In genomic region chr2:20381457-20381856, GRCh38 we compare ENCODE assay signal across 8 cellular contexts. TPM values are rescaled to one million over a fixed set of nuclear protein-coding genes. Genes with fewer than 3 reads are reported as not detected.
DNase-seq lines count a peak whose midpoint lies in the region; ATAC-seq and TF ChIP-seq lines count a peak whose summit lies in the region.

No MANE protein-coding gene starts in this region.

- WGBS in transverse colon (ENCODE audit: low coverage in 1 of 2), 2 donors: 65% methylated on average over 2 of the region's 2 CpGs; no CpG with 5 or more reads in 1 of the 2 donors

- DNase-seq in MCF 10A (ENCODE audit: unreplicated experiment) (peak; percentile 59), breast epithelium (ENCODE audit: low spot score in 2 of 2) (no peak), anterior cingulate cortex (lab: John Stamatoyannopoulos, UW) (peak in 41 of 58 donors; percentile 2 to 89 (median 37)), hypothalamus (lab: John Stamatoyannopoulos, UW) (peak in 30 of 51 donors; percentile 3 to 76 (median 36)), transverse colon (peak; percentile 34), H7 (no peak)
- DNase-seq in activated CD4-positive, alpha-beta memory T cell treated with anti-CD3 and anti-CD28 coated beads for 36 hours: no peak

- H3K9me3 ChIP-seq in breast epithelium (no peaks in the 10 kb centered on the region), transverse colon (no peaks in the 10 kb centered on the region)

- no peak overlapping the region for H3K27ac Mint-ChIP-seq in MCF 10A (ENCODE audit: low read depth, unreplicated experiment)
- no peak overlapping the region for H3K27ac Mint-ChIP-seq in activated CD4-positive, alpha-beta memory T cell treated with anti-CD3 and anti-CD28 coated beads for 36 hours

- intact Hi-C loops in MCF 10A (cut with micrococcal nuclease) (no loop called here), breast epithelium (cut with DNase I; ENCODE audit: low total_unique reads) (no loop called here), transverse colon (cut with DNase I; ENCODE audit: low total_unique reads) (no loop called here)
- intact Hi-C loops in activated CD4-positive, alpha-beta memory T cell treated with anti-CD3 and anti-CD28 coated beads for 36 hours (cut with micrococcal nuclease): no loop called here

- H3K36me3 Mint-ChIP-seq in MCF 10A (ENCODE audit: insufficient read depth, unreplicated experiment): no peaks in the 10 kb centered on the region
- H3K36me3 Mint-ChIP-seq in activated CD4-positive, alpha-beta memory T cell treated with anti-CD3 and anti-CD28 coated beads for 36 hours: no peaks in the 10 kb centered on the region

- CTCF ChIA-PET in MCF 10A (lab: Yijun Ruan, JAX): interaction anchor here (0.5 to 4.3 kb wide), 14 partner anchors 10 to 270 kb away, joined by 3 to 26 read pairs (median 4); no protein-coding TSS in a partner anchor
- CTCF ChIA-PET in activated CD4-positive, alpha-beta memory T cell treated with anti-CD3 and anti-CD28 coated beads for 36 hours (lab: Charles Lee): interaction anchor here (0.6 to 4.0 kb wide), 3 partner anchors 30 to 279 kb away, joined by 3 to 29 read pairs (median 5); no protein-coding TSS in a partner anchor

- no peaks in the 10 kb centered on the region for H3K4me1 Mint-ChIP-seq in MCF 10A (ENCODE audit: insufficient read depth, unreplicated experiment)
- peaks cover 3% of the 10 kb centered on the region for H3K4me1 Mint-ChIP-seq in activated CD4-positive, alpha-beta memory T cell treated with anti-CD3 and anti-CD28 coated beads for 36 hours (ENCODE audit: low read depth)

- TF ChIP-seq EP300 in transverse colon (IDR thresholded peaks at IDR 0.05; ENCODE audit: low read depth): no peak

- TF ChIP-seq POLR2A in breast epithelium (IDR thresholded peaks at IDR 0.05) (no peak), transverse colon (IDR thresholded peaks at IDR 0.05) (no peak)

- H3K9me3 Mint-ChIP-seq in MCF 10A (ENCODE audit: unreplicated experiment): no peaks in the 10 kb centered on the region
- no peaks in the 10 kb centered on the region for H3K9me3 Mint-ChIP-seq in activated CD4-positive, alpha-beta memory T cell treated with anti-CD3 and anti-CD28 coated beads for 36 hours

- no peak overlapping the region for H3K4me3 Mint-ChIP-seq in MCF 10A (ENCODE audit: unreplicated experiment)
- no peak overlapping the region for H3K4me3 Mint-ChIP-seq in activated CD4-positive, alpha-beta memory T cell treated with anti-CD3 and anti-CD28 coated beads for 36 hours

- no peak for TF ChIP-seq CTCF in MCF 10A (IDR thresholded peaks at IDR 0.05; ENCODE audit: unreplicated experiment)
- TF ChIP-seq CTCF in breast epithelium (IDR thresholded peaks at IDR 0.05): no peak
- no peak for TF ChIP-seq CTCF in transverse colon (IDR thresholded peaks at IDR 0.05)

- H3K27me3 ChIP-seq in breast epithelium (no peaks in the 10 kb centered on the region), transverse colon (no peaks in the 10 kb centered on the region), H7 (ENCODE audit: control insufficient read depth, insufficient read depth, low read length) (no peaks in the 10 kb centered on the region)

- H3K4me3 ChIP-seq in breast epithelium (no peak overlapping the region), transverse colon (no peak overlapping the region), H7 (ENCODE audit: insufficient read depth, low read depth, low read length) (no peak overlapping the region)

- ATAC-seq in GM18907 (IDR thresholded peaks at IDR 0.05; ENCODE audit: unreplicated experiment): no peak

- no peaks in the 10 kb centered on the region for H3K36me3 ChIP-seq in breast epithelium
- H3K36me3 ChIP-seq in transverse colon: no peaks in the 10 kb centered on the region
- H3K36me3 ChIP-seq in H7 (replicated peaks; ENCODE audit: control insufficient read depth, insufficient read depth, low read length): no peaks in the 10 kb centered on the region

- in situ Hi-C loops in transverse colon (cut with MboI; ENCODE audit: low pct_ligation_motif_present in 1 of 4, low pct_unique_long_range_greater_than_20kb in 1 of 4, low sequenced_read_pairs in 3 of 4): loop anchor here in 1 of 4 donors (25.0 kb wide), 1 partner anchor 581 kb away; no protein-coding TSS in a partner anchor

- BruUV-seq in MCF 10A (replicated peaks; lab: Mats Ljungman, UMichigan): no TSS peak

- H3K27ac ChIP-seq in breast epithelium: peak overlapping the region in 1 of 2 donors; percentile 12
- peak overlapping the region; percentile 46 to 77 (median 56) for H3K27ac ChIP-seq in transverse colon

- peaks cover 0 to 4% of the 10 kb centered on the region in 2 donors for H3K4me1 ChIP-seq in breast epithelium
- H3K4me1 ChIP-seq in transverse colon: peaks cover 17 to 58% (median 39%) of the 10 kb centered on the region in 4 donors

- no peaks in the 10 kb centered on the region for H3K27me3 Mint-ChIP-seq in MCF 10A (ENCODE audit: insufficient read depth, unreplicated experiment)
- peaks cover 1% of the 10 kb centered on the region for H3K27me3 Mint-ChIP-seq in activated CD4-positive, alpha-beta memory T cell treated with anti-CD3 and anti-CD28 coated beads for 36 hours

- POLR2A ChIA-PET in MCF 10A (lab: Yijun Ruan, JAX): interaction anchor here (0.6 to 1.6 kb wide), 7 partner anchors 9 to 269 kb away, joined by 3 to 5 read pairs (median 4); partner anchors contain the start of gene HS1BP3
- POLR2A ChIA-PET in activated CD4-positive, alpha-beta memory T cell treated with anti-CD3 and anti-CD28 coated beads for 36 hours (lab: Charles Lee): interaction anchor here (0.7 kb wide), 1 partner anchor 49 kb away, joined by 3 read pairs; no protein-coding TSS in a partner anchor

RNA-seq across cellular contexts. Expression of gene PUM2, which starts 30.8 kb away (rescaled TPM):
- total RNA-seq in MCF 10A (2022) (86.7 and 94.0 TPM in 2 replicates), breast epithelium (10 to 100 TPM; 69.3 to 94.0 (median 92.8) TPM), transverse colon (10 to 100 TPM; 62.5 to 92.7 (median 70.5) TPM)
- 35.7 and 36.2 TPM in 2 replicates for total RNA-seq in H7 (2014; rRNA removed; shearing (Covaris generic))
- 100 to 1,000 TPM; 122 TPM for total RNA-seq in activated CD4-positive, alpha-beta memory T cell treated with anti-CD3 and anti-CD28 coated beads for 36 hours

Comparison
In these comparisons a context has a peak if more than half of its experiments do, and no peak if none do; other contexts are left out.
1. DNase-seq: peak in MCF 10A (single experiment), anterior cingulate cortex (41 of 58), hypothalamus (30 of 51) and transverse colon (single experiment); none in breast epithelium (0 of 2), H7 (single experiment) and activated CD4-positive, alpha-beta memory T cell treated with anti-CD3 and anti-CD28 coated beads for 36 hours (single experiment).